1 cellular context compared by ENCODE assay signal in the genomic region with DNA sequence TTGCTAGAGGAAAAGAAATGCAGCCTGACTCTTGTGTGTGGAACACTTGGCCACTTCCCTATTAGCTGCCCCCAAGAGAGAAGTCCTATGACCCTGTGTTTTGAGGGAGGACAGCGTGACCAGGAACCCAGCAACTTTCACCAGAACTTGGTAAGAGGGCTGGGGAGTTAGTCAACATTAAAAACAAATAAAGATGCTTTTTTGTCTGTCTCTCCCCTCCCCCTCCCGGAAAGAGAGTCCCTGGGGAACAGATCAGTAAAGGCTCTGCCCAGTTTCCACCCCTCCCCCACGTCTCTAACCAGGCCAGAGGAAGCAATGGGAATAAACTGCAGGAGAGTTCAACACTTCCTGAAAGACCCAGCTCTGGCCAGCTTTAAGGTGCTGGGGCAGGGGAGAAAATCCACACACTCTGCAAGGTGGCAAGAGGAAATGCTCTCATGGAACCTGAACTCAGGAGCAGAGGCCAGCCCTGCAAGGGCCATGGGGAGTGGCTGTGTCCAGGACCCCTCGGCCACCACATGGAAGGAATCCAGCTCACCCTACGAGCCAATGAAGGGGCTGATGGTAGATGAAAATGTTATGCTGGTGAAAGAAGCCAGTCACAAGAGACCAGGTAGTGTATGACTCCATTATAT.
TF ChIP-seq lines count a peak whose summit lies in the region.

No MANE protein-coding gene starts in this region.

TF ChIP-seq in HepG2, 621 proteins besides CTCF, POLR2A, EP300 and RAD21 (continued from another document):
- TF ChIP-seq CREM (IDR thresholded peaks at IDR 0.05) (peak; percentile 66; the same call in 1 of the 2 replicates), CREM (CRISPR knock-in tag; IDR thresholded peaks at IDR 0.05) (no peak), KDM6A (CRISPR knock-in tag; IDR thresholded peaks at IDR 0.05; ENCODE audit: low read depth) (peak; percentile 63; the same call in 1 of the 2 replicates), ZNF101 (CRISPR knock-in tag; IDR thresholded peaks at IDR 0.05; ENCODE audit: borderline replicate concordance, low read depth) (no peak), PITX1 (CRISPR knock-in tag; IDR thresholded peaks at IDR 0.05) (no peak), GABPA (IDR thresholded peaks at IDR 0.05; ENCODE audit: low read depth, low read length) (no peak), GABPA (CRISPR knock-in tag; IDR thresholded peaks at IDR 0.05; ENCODE audit: low read depth) (peak; percentile 62; the same call in 1 of the 2 replicates), NFYB (CRISPR knock-in tag; IDR thresholded peaks at IDR 0.05) (no peak), ZC3H4 (CRISPR knock-in tag; IDR thresholded peaks at IDR 0.05; ENCODE audit: borderline replicate concordance) (no peak)
- TF ChIP-seq, protein P1, sequence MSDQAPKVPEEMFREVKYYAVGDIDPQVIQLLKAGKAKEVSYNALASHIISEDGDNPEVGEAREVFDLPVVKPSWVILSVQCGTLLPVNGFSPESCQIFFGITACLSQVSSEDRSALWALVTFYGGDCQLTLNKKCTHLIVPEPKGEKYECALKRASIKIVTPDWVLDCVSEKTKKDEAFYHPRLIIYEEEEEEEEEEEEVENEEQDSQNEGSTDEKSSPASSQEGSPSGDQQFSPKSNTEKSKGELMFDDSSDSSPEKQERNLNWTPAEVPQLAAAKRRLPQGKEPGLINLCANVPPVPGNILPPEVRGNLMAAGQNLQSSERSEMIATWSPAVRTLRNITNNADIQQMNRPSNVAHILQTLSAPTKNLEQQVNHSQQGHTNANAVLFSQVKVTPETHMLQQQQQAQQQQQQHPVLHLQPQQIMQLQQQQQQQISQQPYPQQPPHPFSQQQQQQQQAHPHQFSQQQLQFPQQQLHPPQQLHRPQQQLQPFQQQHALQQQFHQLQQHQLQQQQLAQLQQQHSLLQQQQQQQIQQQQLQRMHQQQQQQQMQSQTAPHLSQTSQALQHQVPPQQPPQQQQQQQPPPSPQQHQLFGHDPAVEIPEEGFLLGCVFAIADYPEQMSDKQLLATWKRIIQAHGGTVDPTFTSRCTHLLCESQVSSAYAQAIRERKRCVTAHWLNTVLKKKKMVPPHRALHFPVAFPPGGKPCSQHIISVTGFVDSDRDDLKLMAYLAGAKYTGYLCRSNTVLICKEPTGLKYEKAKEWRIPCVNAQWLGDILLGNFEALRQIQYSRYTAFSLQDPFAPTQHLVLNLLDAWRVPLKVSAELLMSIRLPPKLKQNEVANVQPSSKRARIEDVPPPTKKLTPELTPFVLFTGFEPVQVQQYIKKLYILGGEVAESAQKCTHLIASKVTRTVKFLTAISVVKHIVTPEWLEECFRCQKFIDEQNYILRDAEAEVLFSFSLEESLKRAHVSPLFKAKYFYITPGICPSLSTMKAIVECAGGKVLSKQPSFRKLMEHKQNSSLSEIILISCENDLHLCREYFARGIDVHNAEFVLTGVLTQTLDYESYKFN (CRISPR knock-in tag; conservative IDR thresholded peaks at IDR 0.05) = peak; percentile 95
- TF ChIP-seq, protein P2, sequence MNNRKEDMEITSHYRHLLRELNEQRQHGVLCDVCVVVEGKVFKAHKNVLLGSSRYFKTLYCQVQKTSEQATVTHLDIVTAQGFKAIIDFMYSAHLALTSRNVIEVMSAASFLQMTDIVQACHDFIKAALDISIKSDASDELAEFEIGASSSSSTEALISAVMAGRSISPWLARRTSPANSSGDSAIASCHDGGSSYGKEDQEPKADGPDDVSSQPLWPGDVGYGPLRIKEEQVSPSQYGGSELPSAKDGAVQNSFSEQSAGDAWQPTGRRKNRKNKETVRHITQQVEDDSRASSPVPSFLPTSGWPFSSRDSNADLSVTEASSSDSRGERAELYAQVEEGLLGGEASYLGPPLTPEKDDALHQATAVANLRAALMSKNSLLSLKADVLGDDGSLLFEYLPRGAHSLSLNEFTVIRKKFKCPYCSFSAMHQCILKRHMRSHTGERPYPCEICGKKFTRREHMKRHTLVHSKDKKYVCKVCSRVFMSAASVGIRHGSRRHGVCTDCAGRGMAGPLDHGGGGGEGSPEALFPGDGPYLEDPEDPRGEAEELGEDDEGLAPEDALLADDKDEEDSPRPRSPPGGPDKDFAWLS (CRISPR knock-in tag; IDR thresholded peaks at IDR 0.05; ENCODE audit: borderline replicate concordance) = no peak
- TF ChIP-seq, protein P3, sequence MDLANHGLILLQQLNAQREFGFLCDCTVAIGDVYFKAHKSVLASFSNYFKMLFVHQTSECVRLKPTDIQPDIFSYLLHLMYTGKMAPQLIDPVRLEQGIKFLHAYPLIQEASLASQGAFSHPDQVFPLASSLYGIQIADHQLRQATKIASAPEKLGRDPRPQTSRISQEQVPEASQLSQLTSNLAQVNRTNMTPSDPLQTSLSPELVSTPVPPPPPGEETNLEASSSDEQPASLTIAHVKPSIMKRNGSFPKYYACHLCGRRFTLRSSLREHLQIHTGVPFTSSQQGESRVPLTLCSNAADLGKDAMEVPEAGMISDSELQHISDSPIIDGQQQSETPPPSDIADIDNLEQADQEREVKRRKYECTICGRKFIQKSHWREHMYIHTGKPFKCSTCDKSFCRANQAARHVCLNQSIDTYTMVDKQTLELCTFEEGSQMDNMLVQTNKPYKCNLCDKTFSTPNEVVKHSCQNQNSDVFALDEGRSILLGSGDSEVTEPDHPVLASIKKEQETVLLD (CRISPR knock-in tag; IDR thresholded peaks at IDR 0.05; ENCODE audit: low read depth) = 0 out of 2 replicates have a peak, but pooled peaks have one; percentile 22
- TF ChIP-seq, protein P4, sequence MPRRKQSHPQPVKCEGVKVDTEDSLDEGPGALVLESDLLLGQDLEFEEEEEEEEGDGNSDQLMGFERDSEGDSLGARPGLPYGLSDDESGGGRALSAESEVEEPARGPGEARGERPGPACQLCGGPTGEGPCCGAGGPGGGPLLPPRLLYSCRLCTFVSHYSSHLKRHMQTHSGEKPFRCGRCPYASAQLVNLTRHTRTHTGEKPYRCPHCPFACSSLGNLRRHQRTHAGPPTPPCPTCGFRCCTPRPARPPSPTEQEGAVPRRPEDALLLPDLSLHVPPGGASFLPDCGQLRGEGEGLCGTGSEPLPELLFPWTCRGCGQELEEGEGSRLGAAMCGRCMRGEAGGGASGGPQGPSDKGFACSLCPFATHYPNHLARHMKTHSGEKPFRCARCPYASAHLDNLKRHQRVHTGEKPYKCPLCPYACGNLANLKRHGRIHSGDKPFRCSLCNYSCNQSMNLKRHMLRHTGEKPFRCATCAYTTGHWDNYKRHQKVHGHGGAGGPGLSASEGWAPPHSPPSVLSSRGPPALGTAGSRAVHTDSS (CRISPR knock-in tag; conservative IDR thresholded peaks at IDR 0.05) = no peak
- TF ChIP-seq, protein P5, sequence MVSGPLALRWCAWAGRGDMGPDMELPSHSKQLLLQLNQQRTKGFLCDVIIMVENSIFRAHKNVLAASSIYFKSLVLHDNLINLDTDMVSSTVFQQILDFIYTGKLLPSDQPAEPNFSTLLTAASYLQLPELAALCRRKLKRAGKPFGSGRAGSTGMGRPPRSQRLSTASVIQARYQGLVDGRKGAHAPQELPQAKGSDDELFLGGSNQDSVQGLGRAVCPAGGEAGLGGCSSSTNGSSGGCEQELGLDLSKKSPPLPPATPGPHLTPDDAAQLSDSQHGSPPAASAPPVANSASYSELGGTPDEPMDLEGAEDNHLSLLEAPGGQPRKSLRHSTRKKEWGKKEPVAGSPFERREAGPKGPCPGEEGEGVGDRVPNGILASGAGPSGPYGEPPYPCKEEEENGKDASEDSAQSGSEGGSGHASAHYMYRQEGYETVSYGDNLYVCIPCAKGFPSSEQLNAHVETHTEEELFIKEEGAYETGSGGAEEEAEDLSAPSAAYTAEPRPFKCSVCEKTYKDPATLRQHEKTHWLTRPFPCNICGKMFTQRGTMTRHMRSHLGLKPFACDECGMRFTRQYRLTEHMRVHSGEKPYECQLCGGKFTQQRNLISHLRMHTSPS (CRISPR knock-in tag; IDR thresholded peaks at IDR 0.05; ENCODE audit: low read depth) = peak; percentile 61; the same call in 1 of the 2 replicates
